Comparison of ENCODE assay signal across 1 cellular context in the genomic region with DNA sequence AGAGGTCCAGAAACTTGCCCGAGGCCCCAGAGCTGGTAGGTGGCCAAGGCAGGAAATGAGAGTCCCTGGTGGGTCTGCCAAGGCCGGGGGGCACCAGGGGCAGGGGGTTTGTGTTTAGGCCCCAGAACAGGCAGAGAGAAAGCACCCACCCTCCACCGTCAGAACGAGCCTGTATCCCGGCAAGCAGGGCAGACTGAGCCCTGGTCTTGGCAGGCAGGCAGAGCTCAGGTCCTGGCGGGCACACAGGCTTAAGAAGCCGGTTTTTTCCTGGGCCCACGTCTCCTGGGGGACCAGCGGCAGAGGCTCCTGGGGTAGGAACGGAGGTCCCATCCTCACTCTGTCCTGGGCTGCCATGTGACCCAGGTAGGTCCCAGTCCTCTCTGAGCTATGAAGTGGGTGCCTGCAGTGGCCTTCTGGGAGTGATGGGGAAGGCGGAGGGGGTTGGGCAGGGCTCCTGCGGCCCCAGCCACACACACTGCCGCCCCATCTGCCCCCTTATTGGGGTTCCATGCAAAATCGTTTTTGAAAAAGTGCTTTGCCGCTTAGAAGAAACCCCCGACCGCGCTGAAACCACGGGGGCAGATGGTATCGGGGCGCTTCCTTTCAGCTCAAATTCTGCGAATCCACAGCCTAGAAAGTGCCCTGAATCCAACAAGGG.
TF ChIP-seq lines count a peak whose summit lies in the region.

No MANE protein-coding gene starts in this region.

TF ChIP-seq in IMR-90, 13 proteins besides CTCF, POLR2A, EP300 and RAD21 (continued from another document):
- TF ChIP-seq MXI1 (IDR thresholded peaks at IDR 0.05; ENCODE audit: borderline replicate concordance, low read depth, low read length) (no peak), RFX5 (IDR thresholded peaks at IDR 0.05; ENCODE audit: low read depth, low read length) (no peak), MAZ (IDR thresholded peaks at IDR 0.05; ENCODE audit: borderline replicate concordance, low read depth, low read length) (no peak), FOS (IDR thresholded peaks at IDR 0.05; ENCODE audit: low read depth, low read length) (no peak), CEBPB (IDR thresholded peaks at IDR 0.05; ENCODE audit: low read depth, low read length) (no peak), RCOR1 (IDR thresholded peaks at IDR 0.05; ENCODE audit: insufficient replicate concordance, low read length) (no peak)
